In the genomic region with DNA sequence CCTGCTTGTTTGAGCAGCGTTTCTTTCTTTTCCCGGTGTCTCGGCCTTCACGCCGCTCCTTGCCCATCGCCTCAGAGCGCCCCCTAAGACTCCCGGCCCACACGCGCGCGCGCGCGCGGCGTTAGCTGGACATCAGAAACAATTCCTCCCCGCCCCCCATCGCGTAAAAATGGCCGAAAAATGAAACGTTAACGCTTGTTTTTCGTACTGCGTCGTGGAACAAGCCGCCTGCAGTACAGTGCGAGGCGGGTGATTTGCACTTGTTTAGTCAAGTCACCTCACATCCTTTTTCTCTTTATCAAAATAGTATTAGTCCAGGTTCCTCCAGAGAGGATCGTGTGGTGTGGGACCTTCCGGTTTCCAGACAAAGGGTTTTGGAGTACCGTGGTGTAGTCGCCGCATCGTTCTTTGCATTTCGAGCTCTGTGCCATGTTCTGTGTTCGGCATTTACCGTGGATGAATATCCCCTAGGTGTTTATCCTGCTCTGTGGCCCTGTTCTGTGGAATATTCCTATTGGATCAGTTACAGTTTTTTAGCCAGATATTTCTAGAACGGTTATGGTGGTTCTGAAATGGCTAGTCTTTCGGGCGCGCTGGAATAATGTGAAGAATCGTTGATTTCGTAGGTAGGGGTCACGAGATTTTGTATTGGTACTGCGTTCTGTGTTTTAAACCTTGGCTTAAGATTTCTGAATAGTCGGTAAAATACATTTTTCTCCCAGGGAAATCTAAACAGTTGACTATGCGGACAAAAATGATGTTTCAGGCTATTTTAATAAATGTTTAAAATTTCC, we compare ENCODE assay signal across 1 cellular context.
TF ChIP-seq lines count a peak whose summit lies in the region.

No MANE protein-coding gene starts in this region.

TF ChIP-seq in HepG2, 621 proteins besides CTCF, POLR2A, EP300 and RAD21 (continued from another document and continues in another):
- TF ChIP-seq U2AF1 (optimal IDR thresholded peaks at IDR 0.05; ENCODE audit: low read depth, low read length) (peak; percentile 60), SMAD3 (CRISPR knock-in tag; IDR thresholded peaks at IDR 0.05) (no peak), SATB2 (CRISPR knock-in tag; IDR thresholded peaks at IDR 0.05) (0 out of 2 replicates have a peak, but pooled peaks have one; percentile 9), POGZ (CRISPR knock-in tag; IDR thresholded peaks at IDR 0.05) (no peak), SCMH1 (CRISPR knock-in tag; IDR thresholded peaks at IDR 0.05; ENCODE audit: borderline replicate concordance) (no peak), SALL1 (CRISPR knock-in tag; IDR thresholded peaks at IDR 0.05) (peak; percentile 21; the same call in 1 of the 2 replicates), NR2C2 (CRISPR knock-in tag; IDR thresholded peaks at IDR 0.05; ENCODE audit: borderline replicate concordance) (no peak), STAG1 (CRISPR knock-in tag; IDR thresholded peaks at IDR 0.05) (0 out of 2 replicates have a peak, but pooled peaks have one; percentile 4), KMT2B (CRISPR knock-in tag; IDR thresholded peaks at IDR 0.05) (peak; percentile 50; the same call in 1 of the 2 replicates), ZNF232 (CRISPR knock-in tag; IDR thresholded peaks at IDR 0.05; ENCODE audit: borderline replicate concordance) (no peak), ZNF775 (CRISPR knock-in tag; IDR thresholded peaks at IDR 0.05; ENCODE audit: borderline replicate concordance) (no peak), ONECUT2 (CRISPR knock-in tag; IDR thresholded peaks at IDR 0.05) (no peak), ZNF225 (CRISPR knock-in tag; IDR thresholded peaks at IDR 0.05) (no peak), MTF1 (CRISPR knock-in tag; IDR thresholded peaks at IDR 0.05) (no peak), ZSCAN12 (CRISPR knock-in tag; IDR thresholded peaks at IDR 0.05) (no peak), PHF20 (CRISPR knock-in tag; IDR thresholded peaks at IDR 0.05) (no peak), SAP130 (CRISPR knock-in tag; IDR thresholded peaks at IDR 0.05; ENCODE audit: low read depth) (peak; percentile 56; the same call in 1 of the 2 replicates), PLRG1 (conservative IDR thresholded peaks at IDR 0.05) (no peak), SMAD1 (CRISPR knock-in tag; IDR thresholded peaks at IDR 0.05; ENCODE audit: borderline replicate concordance, low read depth) (no peak), NR3C1 (CRISPR knock-in tag; IDR thresholded peaks at IDR 0.05) (no peak), NR1H2 (CRISPR knock-in tag; IDR thresholded peaks at IDR 0.05; ENCODE audit: borderline replicate concordance, low read depth) (no peak), ZBTB3 (CRISPR knock-in tag; IDR thresholded peaks at IDR 0.05; ENCODE audit: borderline replicate concordance, low read depth) (no peak), ETV5 (CRISPR knock-in tag; IDR thresholded peaks at IDR 0.05; ENCODE audit: borderline replicate concordance) (peak; percentile 25; the same call in 1 of the 2 replicates), ATF7 (IDR thresholded peaks at IDR 0.05) (no peak), ATF7 (CRISPR knock-in tag; IDR thresholded peaks at IDR 0.05) (no peak), NCOA1 (CRISPR knock-in tag; IDR thresholded peaks at IDR 0.05) (no peak), SRSF1 (optimal IDR thresholded peaks at IDR 0.05; ENCODE audit: low read depth, low read length) (peak; percentile 53)
- TF ChIP-seq, protein P1, sequence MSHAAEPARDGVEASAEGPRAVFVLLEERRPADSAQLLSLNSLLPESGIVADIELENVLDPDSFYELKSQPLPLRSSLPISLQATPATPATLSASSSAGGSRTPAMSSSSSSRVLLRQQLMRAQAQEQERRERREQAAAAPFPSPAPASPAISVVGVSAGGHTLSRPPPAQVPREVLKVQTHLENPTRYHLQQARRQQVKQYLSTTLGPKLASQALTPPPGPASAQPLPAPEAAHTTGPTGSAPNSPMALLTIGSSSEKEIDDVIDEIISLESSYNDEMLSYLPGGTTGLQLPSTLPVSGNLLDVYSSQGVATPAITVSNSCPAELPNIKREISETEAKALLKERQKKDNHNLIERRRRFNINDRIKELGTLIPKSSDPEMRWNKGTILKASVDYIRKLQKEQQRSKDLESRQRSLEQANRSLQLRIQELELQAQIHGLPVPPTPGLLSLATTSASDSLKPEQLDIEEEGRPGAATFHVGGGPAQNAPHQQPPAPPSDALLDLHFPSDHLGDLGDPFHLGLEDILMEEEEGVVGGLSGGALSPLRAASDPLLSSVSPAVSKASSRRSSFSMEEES (CRISPR knock-in tag; IDR thresholded peaks at IDR 0.05), result no peak
- TF ChIP-seq, protein P2, sequence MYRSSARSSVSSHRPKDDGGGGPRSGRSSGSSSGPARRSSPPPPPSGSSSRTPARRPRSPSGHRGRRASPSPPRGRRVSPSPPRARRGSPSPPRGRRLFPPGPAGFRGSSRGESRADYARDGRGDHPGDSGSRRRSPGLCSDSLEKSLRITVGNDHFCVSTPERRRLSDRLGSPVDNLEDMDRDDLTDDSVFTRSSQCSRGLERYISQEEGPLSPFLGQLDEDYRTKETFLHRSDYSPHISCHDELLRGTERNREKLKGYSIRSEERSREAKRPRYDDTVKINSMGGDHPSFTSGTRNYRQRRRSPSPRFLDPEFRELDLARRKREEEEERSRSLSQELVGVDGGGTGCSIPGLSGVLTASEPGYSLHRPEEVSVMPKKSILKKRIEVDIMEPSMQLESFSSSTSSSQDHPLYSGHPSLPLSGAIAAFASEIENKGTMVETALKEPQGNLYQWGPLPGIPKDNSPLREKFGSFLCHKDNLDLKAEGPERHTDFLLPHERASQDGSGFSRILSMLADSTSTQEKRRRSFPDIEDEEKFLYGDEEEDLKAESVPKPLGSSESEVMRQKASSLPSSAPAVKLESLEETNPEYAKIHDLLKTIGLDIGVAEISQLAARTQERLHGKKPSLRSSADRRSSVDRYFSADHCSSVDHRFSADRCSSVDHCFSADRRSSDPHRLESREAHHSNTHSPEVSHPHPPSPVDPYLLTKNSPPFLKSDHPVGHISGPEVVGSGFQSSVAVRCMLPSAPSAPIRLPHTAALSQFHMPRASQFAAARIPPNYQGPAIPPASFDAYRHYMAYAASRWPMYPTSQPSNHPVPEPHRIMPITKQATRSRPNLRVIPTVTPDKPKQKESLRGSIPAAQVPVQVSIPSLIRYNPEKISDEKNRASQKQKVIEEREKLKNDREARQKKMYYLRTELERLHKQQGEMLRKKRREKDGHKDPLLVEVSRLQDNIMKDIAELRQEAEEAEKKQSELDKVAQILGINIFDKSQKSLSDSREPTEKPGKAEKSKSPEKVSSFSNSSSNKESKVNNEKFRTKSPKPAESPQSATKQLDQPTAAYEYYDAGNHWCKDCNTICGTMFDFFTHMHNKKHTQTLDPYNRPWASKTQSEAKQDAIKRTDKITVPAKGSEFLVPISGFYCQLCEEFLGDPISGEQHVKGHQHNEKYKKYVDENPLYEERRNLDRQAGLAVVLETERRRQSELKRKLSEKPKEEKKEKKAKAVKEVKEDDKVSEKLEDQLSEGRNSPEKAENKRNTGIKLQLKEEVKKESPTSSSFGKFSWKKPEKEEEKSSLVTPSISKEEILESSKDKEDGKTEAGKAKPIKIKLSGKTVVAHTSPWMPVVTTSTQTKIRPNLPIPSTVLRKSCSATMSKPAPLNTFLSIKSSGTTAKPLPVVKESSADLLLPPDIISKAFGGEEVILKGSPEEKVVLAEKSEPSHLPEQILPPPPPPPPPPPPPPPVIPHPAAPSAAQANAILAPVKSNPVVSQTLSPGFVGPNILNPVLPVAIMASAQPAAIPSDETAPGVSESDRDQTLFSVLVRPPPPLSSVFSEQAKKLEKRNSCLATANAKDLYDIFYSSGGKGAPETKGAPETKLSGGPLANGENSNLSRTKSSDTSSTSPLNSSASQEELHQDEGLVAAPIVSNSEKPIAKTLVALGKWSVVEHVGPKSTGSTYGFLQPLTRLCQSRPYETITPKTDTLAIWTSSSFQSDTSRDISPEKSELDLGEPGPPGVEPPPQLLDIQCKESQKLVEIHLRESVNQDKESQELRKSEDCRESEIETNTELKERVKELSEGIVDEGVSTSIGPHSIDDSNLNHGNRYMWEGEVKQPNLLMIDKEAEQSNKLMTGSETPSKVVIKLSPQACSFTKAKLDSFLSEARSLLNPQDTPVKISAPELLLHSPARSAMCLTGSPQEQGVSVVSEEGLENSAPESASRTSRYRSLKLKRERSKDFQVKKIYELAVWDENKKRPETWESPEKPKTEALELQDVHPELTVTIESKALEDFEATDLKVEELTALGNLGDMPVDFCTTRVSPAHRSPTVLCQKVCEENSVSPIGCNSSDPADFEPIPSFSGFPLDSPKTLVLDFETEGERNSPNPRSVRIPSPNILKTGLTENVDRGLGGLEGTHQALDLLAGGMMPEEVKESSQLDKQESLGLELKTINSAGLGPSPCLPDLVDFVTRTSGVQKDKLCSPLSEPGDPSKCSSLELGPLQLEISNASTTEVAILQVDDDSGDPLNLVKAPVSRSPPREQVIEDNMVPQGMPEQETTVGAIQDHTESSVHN (CRISPR knock-in tag; IDR thresholded peaks at IDR 0.05), result no peak
- TF ChIP-seq, protein P3, sequence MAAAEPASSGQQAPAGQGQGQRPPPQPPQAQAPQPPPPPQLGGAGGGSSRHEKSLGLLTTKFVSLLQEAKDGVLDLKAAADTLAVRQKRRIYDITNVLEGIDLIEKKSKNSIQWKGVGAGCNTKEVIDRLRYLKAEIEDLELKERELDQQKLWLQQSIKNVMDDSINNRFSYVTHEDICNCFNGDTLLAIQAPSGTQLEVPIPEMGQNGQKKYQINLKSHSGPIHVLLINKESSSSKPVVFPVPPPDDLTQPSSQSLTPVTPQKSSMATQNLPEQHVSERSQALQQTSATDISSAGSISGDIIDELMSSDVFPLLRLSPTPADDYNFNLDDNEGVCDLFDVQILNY (CRISPR knock-in tag; conservative IDR thresholded peaks at IDR 0.05), result no peak
- TF ChIP-seq, protein P4, sequence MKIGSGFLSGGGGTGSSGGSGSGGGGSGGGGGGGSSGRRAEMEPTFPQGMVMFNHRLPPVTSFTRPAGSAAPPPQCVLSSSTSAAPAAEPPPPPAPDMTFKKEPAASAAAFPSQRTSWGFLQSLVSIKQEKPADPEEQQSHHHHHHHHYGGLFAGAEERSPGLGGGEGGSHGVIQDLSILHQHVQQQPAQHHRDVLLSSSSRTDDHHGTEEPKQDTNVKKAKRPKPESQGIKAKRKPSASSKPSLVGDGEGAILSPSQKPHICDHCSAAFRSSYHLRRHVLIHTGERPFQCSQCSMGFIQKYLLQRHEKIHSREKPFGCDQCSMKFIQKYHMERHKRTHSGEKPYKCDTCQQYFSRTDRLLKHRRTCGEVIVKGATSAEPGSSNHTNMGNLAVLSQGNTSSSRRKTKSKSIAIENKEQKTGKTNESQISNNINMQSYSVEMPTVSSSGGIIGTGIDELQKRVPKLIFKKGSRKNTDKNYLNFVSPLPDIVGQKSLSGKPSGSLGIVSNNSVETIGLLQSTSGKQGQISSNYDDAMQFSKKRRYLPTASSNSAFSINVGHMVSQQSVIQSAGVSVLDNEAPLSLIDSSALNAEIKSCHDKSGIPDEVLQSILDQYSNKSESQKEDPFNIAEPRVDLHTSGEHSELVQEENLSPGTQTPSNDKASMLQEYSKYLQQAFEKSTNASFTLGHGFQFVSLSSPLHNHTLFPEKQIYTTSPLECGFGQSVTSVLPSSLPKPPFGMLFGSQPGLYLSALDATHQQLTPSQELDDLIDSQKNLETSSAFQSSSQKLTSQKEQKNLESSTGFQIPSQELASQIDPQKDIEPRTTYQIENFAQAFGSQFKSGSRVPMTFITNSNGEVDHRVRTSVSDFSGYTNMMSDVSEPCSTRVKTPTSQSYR (CRISPR knock-in tag; IDR thresholded peaks at IDR 0.05; ENCODE audit: borderline replicate concordance), result peak; percentile 61; the same call in 1 of the 2 replicates
- TF ChIP-seq, protein P5, sequence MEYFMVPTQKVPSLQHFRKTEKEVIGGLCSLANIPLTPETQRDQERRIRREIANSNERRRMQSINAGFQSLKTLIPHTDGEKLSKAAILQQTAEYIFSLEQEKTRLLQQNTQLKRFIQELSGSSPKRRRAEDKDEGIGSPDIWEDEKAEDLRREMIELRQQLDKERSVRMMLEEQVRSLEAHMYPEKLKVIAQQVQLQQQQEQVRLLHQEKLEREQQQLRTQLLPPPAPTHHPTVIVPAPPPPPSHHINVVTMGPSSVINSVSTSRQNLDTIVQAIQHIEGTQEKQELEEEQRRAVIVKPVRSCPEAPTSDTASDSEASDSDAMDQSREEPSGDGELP (IDR thresholded peaks at IDR 0.05; ENCODE audit: borderline replicate concordance, low read depth), result no peak
- TF ChIP-seq, protein P6, sequence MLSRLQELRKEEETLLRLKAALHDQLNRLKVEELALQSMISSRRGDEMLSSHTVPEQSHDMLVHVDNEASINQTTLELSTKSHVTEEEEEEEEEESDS (CRISPR knock-in tag; IDR thresholded peaks at IDR 0.05; ENCODE audit: borderline replicate concordance), result no peak
- TF ChIP-seq, protein P7, sequence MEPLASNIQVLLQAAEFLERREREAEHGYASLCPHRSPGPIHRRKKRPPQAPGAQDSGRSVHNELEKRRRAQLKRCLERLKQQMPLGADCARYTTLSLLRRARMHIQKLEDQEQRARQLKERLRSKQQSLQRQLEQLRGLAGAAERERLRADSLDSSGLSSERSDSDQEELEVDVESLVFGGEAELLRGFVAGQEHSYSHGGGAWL (CRISPR knock-in tag; IDR thresholded peaks at IDR 0.05), result no peak
- TF ChIP-seq, protein P8, sequence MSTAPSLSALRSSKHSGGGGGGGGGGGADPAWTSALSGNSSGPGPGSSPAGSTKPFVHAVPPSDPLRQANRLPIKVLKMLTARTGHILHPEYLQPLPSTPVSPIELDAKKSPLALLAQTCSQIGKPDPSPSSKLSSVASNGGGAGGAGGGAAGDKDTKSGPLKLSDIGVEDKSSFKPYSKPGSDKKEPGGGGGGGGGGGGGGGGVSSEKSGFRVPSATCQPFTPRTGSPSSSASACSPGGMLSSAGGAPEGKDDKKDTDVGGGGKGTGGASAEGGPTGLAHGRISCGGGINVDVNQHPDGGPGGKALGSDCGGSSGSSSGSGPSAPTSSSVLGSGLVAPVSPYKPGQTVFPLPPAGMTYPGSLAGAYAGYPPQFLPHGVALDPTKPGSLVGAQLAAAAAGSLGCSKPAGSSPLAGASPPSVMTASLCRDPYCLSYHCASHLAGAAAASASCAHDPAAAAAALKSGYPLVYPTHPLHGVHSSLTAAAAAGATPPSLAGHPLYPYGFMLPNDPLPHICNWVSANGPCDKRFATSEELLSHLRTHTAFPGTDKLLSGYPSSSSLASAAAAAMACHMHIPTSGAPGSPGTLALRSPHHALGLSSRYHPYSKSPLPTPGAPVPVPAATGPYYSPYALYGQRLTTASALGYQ (CRISPR knock-in tag; IDR thresholded peaks at IDR 0.05), result no peak
- TF ChIP-seq, protein P9, sequence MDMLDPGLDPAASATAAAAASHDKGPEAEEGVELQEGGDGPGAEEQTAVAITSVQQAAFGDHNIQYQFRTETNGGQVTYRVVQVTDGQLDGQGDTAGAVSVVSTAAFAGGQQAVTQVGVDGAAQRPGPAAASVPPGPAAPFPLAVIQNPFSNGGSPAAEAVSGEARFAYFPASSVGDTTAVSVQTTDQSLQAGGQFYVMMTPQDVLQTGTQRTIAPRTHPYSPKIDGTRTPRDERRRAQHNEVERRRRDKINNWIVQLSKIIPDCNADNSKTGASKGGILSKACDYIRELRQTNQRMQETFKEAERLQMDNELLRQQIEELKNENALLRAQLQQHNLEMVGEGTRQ (IDR thresholded peaks at IDR 0.05; ENCODE audit: low read depth, low read length), result no peak
- TF ChIP-seq, protein P9 (CRISPR knock-in tag; IDR thresholded peaks at IDR 0.05; ENCODE audit: borderline replicate concordance), result no peak
